In genomic region chr3:94044100-94044936, GRCh38 we compare ENCODE assay signal across 5 cellular contexts. TPM values are rescaled to one million over a fixed set of nuclear protein-coding genes. Genes with fewer than 3 reads are reported as not detected.
"Had no signal": no experiment of that assay in that cellular context is flagged by ENCODE, and none has a peak within 500 bp of the region (broad histone marks: within the 10 kb centered on the region; RNA-seq: fewer than 3 reads in every experiment).

No MANE protein-coding gene starts in this region.

RNA-seq across cellular contexts. Expression of gene STX19, which starts 15.9 kb away (rescaled TPM):
- total RNA-seq: GM23338, H1, H9, IMR-90, K562 had no signal
